Comparison of ENCODE assay signal across 31 cellular contexts in genomic region chr15:72764656-72765055, GRCh38.
"Had no signal": no experiment of that assay in that cellular context is flagged by ENCODE, and none has a peak within 500 bp of the region (broad histone marks: within the 10 kb centered on the region; RNA-seq: fewer than 3 reads in every experiment).

No MANE protein-coding gene starts in this region.

- H3K4me3 Mint-ChIP-seq: activated CD4-positive, alpha-beta memory T cell treated with anti-CD3 and anti-CD28 coated beads, Interleukin-2, amount 10 ng/mL, durations not matched to agents 7 days and 5 days; activated CD4-positive, alpha-beta T cell treated with anti-CD3 and anti-CD28 coated beads for 36 hours; activated naive CD4-positive, alpha-beta T cell treated with anti-CD3 and anti-CD28 coated beads for 36 hours; activated T-cell treated with anti-CD3 and anti-CD28 coated beads, Interleukin-2, amount 50 U/mL, for 4 hours; activated T-helper 1 cell treated with anti-CD3 and anti-CD28 coated beads, Interleukin-12 subunit alpha, Interleukin-12 subunit beta, Interleukin-2, Interleukin-4 antibody, amounts not matched to agents 30 ng/mL and 10 ng/mL and 1 ng/mL, durations not matched to agents 14 hours and 24 hours and 36 hours; T-helper 1 cell treated with Interleukin-12 subunit alpha and Interleukin-12 subunit beta and Interleukin-4 antibody, amounts not matched to agents 30 μg/mL and 1 μg/mL, for 36 hours; T-helper 2 cell treated with Interferon-gamma antibody and Interleukin-4, amounts not matched to agents 5 μg/mL and 100 μg/mL, for 36 hours; WTC11 had no signal

- ATAC-seq: activated CD4-positive, alpha-beta T cell treated with anti-CD3 and anti-CD28 coated beads for 36 hours; activated CD4-positive, CD25-positive, alpha-beta regulatory T cell treated with anti-CD3 and anti-CD28 coated beads, Interleukin-2, amount 50 U/mL, for 24 hours; activated naive CD4-positive, alpha-beta T cell treated with anti-CD3 and anti-CD28 coated beads, Interleukin-2, amount 50 U/mL, for 72 hours; activated T-cell treated with anti-CD3 and anti-CD28 coated beads, Interleukin-2, amount 50 U/mL, for 4 hours; PC-3; WTC11 had no signal

- DNase-seq: activated CD4-positive, alpha-beta memory T cell treated with anti-CD3 and anti-CD28 coated beads, Interleukin-2, amount 10 ng/mL, durations not matched to agents 7 days and 5 days; activated CD4-positive, alpha-beta T cell treated with anti-CD3 and anti-CD28 coated beads for 36 hours; activated CD8-positive, alpha-beta memory T cell treated with anti-CD3 and anti-CD28 coated beads for 24 hours; activated gamma-delta T cell treated with Interleukin-2 at 50 U/mL for 16 hours; activated naive CD4-positive, alpha-beta T cell treated with anti-CD3 and anti-CD28 coated beads for 36 hours; activated T-cell treated with anti-CD3 and anti-CD28 coated beads, Interleukin-2, amount 50 U/mL, for 4 hours; anterior cingulate cortex; brain microvascular endothelial cell; central memory CD4-positive, alpha-beta T cell; NCI-H1092 treated with DMSO at 0.1 percent for 48 hours; NCI-H1417; NCI-H146; NCI-H187; NCI-H2029 treated with DMSO at 0.1 percent for 48 hours; NCI-H2107; NCI-H2171; NCI-H510A; NCI-H526; NCI-H748 treated with DMSO at 0.1 percent for 48 hours; NK-92 treated with Interleukin-12 subunit alpha and Interleukin-12 subunit beta, amount 100 ng/mL, for 24 hours; PC-3; Peyer's patch; RPMI8226; SHP77 treated with DMSO at 0.1 percent for 48 hours; SK-N-SH had no signal

- H3K4me1 Mint-ChIP-seq: WTC11 had no signal

- H3K27me3 Mint-ChIP-seq: activated CD4-positive, alpha-beta memory T cell treated with anti-CD3 and anti-CD28 coated beads, Interleukin-2, amount 10 ng/mL, durations not matched to agents 7 days and 5 days; activated CD4-positive, alpha-beta T cell treated with anti-CD3 and anti-CD28 coated beads for 36 hours had no signal

- H3K27ac Mint-ChIP-seq: activated CD4-positive, alpha-beta T cell treated with anti-CD3 and anti-CD28 coated beads for 36 hours; activated naive CD4-positive, alpha-beta T cell treated with anti-CD3 and anti-CD28 coated beads for 36 hours; T-helper 2 cell treated with Interferon-gamma antibody and Interleukin-4, amounts not matched to agents 5 μg/mL and 100 μg/mL, for 36 hours; WTC11 had no signal
